In genomic region chr4:89110986-89111832, GRCh38 we compare ENCODE assay signal across 8 cellular contexts. TPM values are rescaled to one million over a fixed set of nuclear protein-coding genes. Genes with fewer than 3 reads are reported as not detected.
DNase-seq lines count a peak whose midpoint lies in the region; ATAC-seq and TF ChIP-seq lines count a peak whose summit lies in the region.

TIGD2 (plus strand) TSS chr4:89111533; CDS start chr4:89112975, 1,442 bp downstream.

- H3K36me3 ChIP-seq in CD4-positive, CD25-positive, alpha-beta regulatory T cell (ENCODE audit: control insufficient read depth, insufficient read depth, low read length): no peaks in the 10 kb centered on the region
- no peaks in the 10 kb centered on the region for H3K36me3 ChIP-seq in lower lobe of right lung

- peaks cover 15% of the 10 kb centered on the region for H3K27me3 Mint-ChIP-seq in CD4-positive, CD25-positive, alpha-beta regulatory T cell

- intact Hi-C loops in dorsolateral prefrontal cortex (cut with DNase I): loop anchor here (5.0 kb wide), 2 partner anchors 289 to 589 kb away; partner anchors contain the start of gene PYURF (in 1 of the 2)
- intact Hi-C loops in lower lobe of right lung (cut with DNase I): no loop called here

- H3K4me1 Mint-ChIP-seq in CD4-positive, CD25-positive, alpha-beta regulatory T cell: peaks cover 18 to 40% (median 32%) of the 10 kb centered on the region in 4 donors

- H3K27ac Mint-ChIP-seq in CD4-positive, CD25-positive, alpha-beta regulatory T cell: peak within 1 kb of the TSS; percentile 87 to 92 (median 88)

- ATAC-seq in CD4-positive, CD25-positive, alpha-beta regulatory T cell (ENCODE audit: low read depth in 2 of 2): peak; percentile 91 to 92
- ATAC-seq in GM19372 (IDR thresholded peaks at IDR 0.05; ENCODE audit: low read depth, unreplicated experiment) (peak; percentile 87), HG03521 (IDR thresholded peaks at IDR 0.05; ENCODE audit: unreplicated experiment) (peak; percentile 89), lower lobe of right lung (peak; percentile 99)

- peaks cover 21% of the 10 kb centered on the region for H3K4me1 ChIP-seq in CD4-positive, CD25-positive, alpha-beta regulatory T cell (ENCODE audit: control insufficient read depth, insufficient read depth, low read length, poor library complexity, severe bottlenecking)
- peaks cover 22% of the 10 kb centered on the region for H3K4me1 ChIP-seq in lower lobe of right lung

- H3K4me3 ChIP-seq in CD4-positive, CD25-positive, alpha-beta regulatory T cell (ENCODE audit: low read depth, low read length): peak within 1 kb of the TSS; percentile 94
- H3K4me3 ChIP-seq in dorsolateral prefrontal cortex: peak within 1 kb of the TSS; percentile 62 to 99 (median 85)
- H3K4me3 ChIP-seq in lower lobe of right lung: peak within 1 kb of the TSS; percentile 74

- H3K9me3 Mint-ChIP-seq in CD4-positive, CD25-positive, alpha-beta regulatory T cell: peaks cover 0 to 4% (median 0%) of the 10 kb centered on the region in 7 donors

- peaks cover 14% of the 10 kb centered on the region for H3K36me3 Mint-ChIP-seq in CD4-positive, CD25-positive, alpha-beta regulatory T cell

- peak within 1 kb of the TSS; percentile 73 for H3K27ac ChIP-seq in CD4-positive, CD25-positive, alpha-beta regulatory T cell (ENCODE audit: insufficient read depth, low read length, poor library complexity, severe bottlenecking)
- H3K27ac ChIP-seq in dorsolateral prefrontal cortex: peak within 1 kb of the TSS; percentile 47 to 95 (median 85)
- H3K27ac ChIP-seq in lower lobe of right lung: peak within 1 kb of the TSS; percentile 89

- H3K4me3 Mint-ChIP-seq in CD4-positive, CD25-positive, alpha-beta regulatory T cell: peak within 1 kb of the TSS; percentile 90 to 95 (median 92)

- peak; percentile 54 to 96 (median 82) for TF ChIP-seq CTCF in dorsolateral prefrontal cortex (IDR thresholded peaks at IDR 0.05 in 54 of 56, conservative IDR thresholded peaks at IDR 0.05 in 2 of 56; ENCODE audit: low read depth in 1 of 56, partially characterized antibody in 56 of 56)
- peak; percentile 92 for TF ChIP-seq CTCF in lower lobe of right lung (IDR thresholded peaks at IDR 0.05)

- H3K9me3 ChIP-seq in CD4-positive, CD25-positive, alpha-beta regulatory T cell (ENCODE audit: control insufficient read depth in 2 of 2, low read length in 2 of 2): no peaks in the 10 kb centered on the region
- H3K9me3 ChIP-seq in lower lobe of right lung: no peaks in the 10 kb centered on the region

- peak; percentile 83 to 94 (median 90) for DNase-seq in CD4-positive, CD25-positive, alpha-beta regulatory T cell
- DNase-seq in NCI-H526 treated with DMSO at 0.1 percent for 48 hours (lab: John Stamatoyannopoulos, UW) (peak; percentile 56), dorsolateral prefrontal cortex (peak; percentile 62 to 89 (median 81)), lower lobe of right lung (peak; percentile 93)
- peak; percentile 85 to 86 for DNase-seq in activated CD4-positive, alpha-beta T cell treated with anti-CD3 and anti-CD28 coated beads, Interleukin-2, amount 50 U/mL, for 48 hours
- DNase-seq in stimulated activated CD4-positive, alpha-beta T cell treated with anti-CD3 and anti-CD28 coated beads, TNF-alpha, amount 100 ng/mL, for 24 hours (ENCODE audit: low read depth in 3 of 3): peak; percentile 71 to 86 (median 77)

- no peaks in the 10 kb centered on the region for H3K27me3 ChIP-seq in CD4-positive, CD25-positive, alpha-beta regulatory T cell (ENCODE audit: control insufficient read depth, insufficient read depth, low read length)
- H3K27me3 ChIP-seq in dorsolateral prefrontal cortex: no peaks in the 10 kb centered on the region
- no peaks in the 10 kb centered on the region for H3K27me3 ChIP-seq in lower lobe of right lung (ENCODE audit: low read depth)

RNA-seq across cellular contexts. Expression of gene TIGD2, which starts in this region (rescaled TPM):
- total RNA-seq in CD4-positive, CD25-positive, alpha-beta regulatory T cell: 4.0 TPM
- 1 to 10 TPM; 5.6 to 7.4 (median 6.6) TPM for polyA plus RNA-seq in CD4-positive, CD25-positive, alpha-beta regulatory T cell
- total RNA-seq in dorsolateral prefrontal cortex (1 to 10 TPM; 2.4 to 7.4 (median 4.9) TPM), lower lobe of right lung (6.8 TPM)

Comparison
In these comparisons a context has a peak if more than half of its experiments do, and no peak if none do; other contexts are left out.
1. Peak in every context shown above with its lines: DNase-seq, ATAC-seq, H3K4me3 ChIP-seq and H3K27ac ChIP-seq.